Comparison of ENCODE assay signal across 9 cellular contexts in the genomic region with DNA sequence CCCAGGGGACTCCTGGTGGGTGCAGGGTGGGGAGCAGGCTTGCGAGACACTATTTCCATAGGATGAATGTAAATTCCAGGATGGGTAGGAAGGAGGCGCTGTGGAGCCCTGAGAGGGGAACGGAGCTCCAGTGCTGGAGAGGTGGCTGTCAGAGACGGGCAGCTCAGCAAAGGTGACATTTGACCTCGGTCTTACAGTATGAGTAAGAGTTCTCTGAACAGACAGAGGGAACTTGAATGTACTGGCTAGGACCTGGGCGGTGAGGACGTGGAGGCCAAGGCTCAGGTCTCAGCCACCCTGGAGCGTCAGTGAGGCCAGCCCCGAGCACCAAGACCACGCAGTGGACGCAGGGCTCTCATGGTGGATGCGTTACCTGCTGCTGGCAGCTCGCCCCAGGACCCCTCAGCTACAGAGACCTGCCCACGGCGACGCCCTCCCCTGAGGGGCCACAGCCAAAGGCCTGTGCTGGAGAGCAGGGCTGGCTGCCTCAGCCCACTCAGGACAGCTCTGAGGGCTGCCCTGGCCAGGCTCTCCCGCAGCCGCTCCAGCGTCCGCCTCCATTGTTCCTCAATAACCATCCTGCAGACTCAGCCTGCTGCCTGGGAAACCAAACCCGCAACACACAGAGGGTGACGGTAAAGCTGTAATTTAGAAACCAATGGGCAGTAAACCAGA.
A peak's percentile ranks its signal among the peaks of the same experiment; 100 is the strongest.
DNase-seq lines count a peak whose midpoint lies in the region; ATAC-seq and TF ChIP-seq lines count a peak whose summit lies in the region.
"Had no signal": no experiment of that assay in that cellular context is flagged by ENCODE, and none has a peak within 500 bp of the region (broad histone marks: within the 10 kb centered on the region; RNA-seq: fewer than 3 reads in every experiment).

No MANE protein-coding gene starts in this region.

- H3K4me1 ChIP-seq in DND-41 (ENCODE audit: insufficient read depth, low read length) (peaks cover 32% of the 10 kb centered on the region), NT2/D1 (ENCODE audit: insufficient read depth, insufficient read length) (peaks cover 10% of the 10 kb centered on the region)

- H3K36me3 ChIP-seq in DND-41 (ENCODE audit: insufficient read depth, low read length) = no peaks in the 10 kb centered on the region
- no peaks in the 10 kb centered on the region for H3K36me3 ChIP-seq in NT2/D1 (ENCODE audit: insufficient read depth, insufficient read length, low read length)

- peaks cover 9% of the 10 kb centered on the region for H4K20me1 ChIP-seq in DND-41 (ENCODE audit: insufficient read depth, low read length)

- ATAC-seq in DND-41 (ENCODE audit: insufficient read depth, low read depth) (no peak), GM18511 (IDR thresholded peaks at IDR 0.05; ENCODE audit: unreplicated experiment) (no peak)
- ATAC-seq: Panc1 had no signal

- H3K27ac ChIP-seq in 22Rv1 (no peak overlapping the region), DND-41 (ENCODE audit: low read length) (peak overlapping the region; percentile 58)

- TF ChIP-seq CTCF in 22Rv1 (IDR thresholded peaks at IDR 0.05) (peak; percentile 61), DND-41 (IDR thresholded peaks at IDR 0.05; ENCODE audit: borderline replicate concordance, extremely low read depth, low read length, poor library complexity, severe bottlenecking) (peak; percentile 65), fibroblast of villous mesenchyme (IDR thresholded peaks at IDR 0.05; ENCODE audit: insufficient read depth, low read depth, low read length) (peak; percentile 23)

- no peaks in the 10 kb centered on the region for H3K9me3 ChIP-seq in DND-41 (ENCODE audit: insufficient read depth, low read length, severe bottlenecking)
- no peaks in the 10 kb centered on the region for H3K9me3 ChIP-seq in NT2/D1 (ENCODE audit: insufficient read depth, low read length)

- DNase-seq in DND-41 (peak; percentile 40), NT2/D1 (ENCODE audit: low read depth, low spot score) (peak; percentile 25), fibroblast of villous mesenchyme (ENCODE audit: low read depth) (no peak), midbrain (lab: John Stamatoyannopoulos, UW) (no peak), AML-193 (lab: John Stamatoyannopoulos, UW) (no peak), activated gamma-delta T cell treated with Interleukin-2 at 50 U/mL for 16 hours (no peak)

- H3K9ac ChIP-seq in DND-41 (ENCODE audit: low read depth, low read length) (no peak overlapping the region), NT2/D1 (ENCODE audit: insufficient read length, low read depth) (no peak overlapping the region)

- H3K4me2 ChIP-seq in DND-41 (ENCODE audit: insufficient read depth, low read length) = no peak overlapping the region; the same call in 1 of the 2 replicates

- H3K27me3 ChIP-seq in DND-41 (ENCODE audit: insufficient read depth, low read length, poor library complexity) = no peaks in the 10 kb centered on the region
- peaks cover 24% of the 10 kb centered on the region for H3K27me3 ChIP-seq in NT2/D1 (ENCODE audit: insufficient read depth, insufficient read length)

- H3K79me2 ChIP-seq in DND-41 (ENCODE audit: insufficient read depth, low read length) = no peaks in the 10 kb centered on the region

- H3K4me3 ChIP-seq in DND-41 (ENCODE audit: low read depth in 1 of 2, low read length in 2 of 2) = no peak overlapping the region
- no peak overlapping the region for H3K4me3 ChIP-seq in NT2/D1 (ENCODE audit: insufficient read length, low read depth)
- no peak overlapping the region for H3K4me3 ChIP-seq in fibroblast of villous mesenchyme (ENCODE audit: low read depth, low read length)

- H2AFZ ChIP-seq in DND-41 (ENCODE audit: low read depth, low read length) = no peak overlapping the region

Comparison
In these comparisons a context has a peak if more than half of its experiments do, and no peak if none do; other contexts are left out.
1. DNase-seq: peak in DND-41 (single experiment) and NT2/D1 (single experiment); none in fibroblast of villous mesenchyme (single experiment), midbrain (single experiment), AML-193 (0 of 2) and activated gamma-delta T cell treated with Interleukin-2 at 50 U/mL for 16 hours (single experiment).
2. Peak in every context shown above with its lines, with median percentiles within 50 percentile points of each other: CTCF ChIP-seq.